10 cellular contexts compared by ENCODE assay signal in genomic region chr1:151828931-151829330, GRCh38. TPM values are rescaled to one million over a fixed set of nuclear protein-coding genes. Genes with fewer than 3 reads are reported as not detected.
A peak's percentile ranks its signal among the peaks of the same experiment; 100 is the strongest.
DNase-seq lines count a peak whose midpoint lies in the region; ATAC-seq, FAIRE-seq and TF ChIP-seq lines count a peak whose summit lies in the region.
"Had no signal": no experiment of that assay in that cellular context is flagged by ENCODE, and none has a peak within 500 bp of the region (broad histone marks: within the 10 kb centered on the region; RNA-seq: fewer than 3 reads in every experiment).

No MANE protein-coding gene starts in this region.

- WGBS in K562 (ENCODE audit: insufficient coverage, low coverage, missing lambda C conversion rate): 4% methylated on average over 5 of the region's 11 CpGs
- 2 to 8% (median 4%) methylated on average over 10 to 11 of the region's 11 CpGs for WGBS in spleen, 5 donors

- in situ Hi-C loops in K562 (cut with MboI): no loop called here

- no peaks in the 10 kb centered on the region for H3K79me2 ChIP-seq in K562 (ENCODE audit: control insufficient read depth, insufficient read depth, low read length)

- no peak overlapping the region for H3K9ac ChIP-seq in K562 (ENCODE audit: insufficient read depth in 1 of 2, low read depth in 2 of 2, low read length in 2 of 2)

- H3K4me3 ChIP-seq in MG63 (no peak overlapping the region), K562 (no peak overlapping the region), spleen (no peak overlapping the region)
- H3K4me3 ChIP-seq: Peyer's patch had no signal

- H3K27me3 ChIP-seq in MG63 (no peaks in the 10 kb centered on the region), K562 (ENCODE audit: control insufficient read depth in 2 of 2, insufficient read depth in 2 of 2, low read length in 2 of 2) (peaks cover 8 to 26% of the 10 kb centered on the region in 2 experiments; a peak in 4 of 5 replicates), spleen (replicated peaks in 1 of 7) (peaks cover 0 to 23% (median 0%) of the 10 kb centered on the region in 7 donors)
- H3K27me3 ChIP-seq: Peyer's patch had no signal

- peak; percentile 22; the same call in 1 of the 3 replicates for ATAC-seq in K562
- no peak for ATAC-seq in GM19455 (IDR thresholded peaks at IDR 0.05; ENCODE audit: unreplicated experiment)

- POLR2A ChIA-PET in K562 (lab: Yijun Ruan, JAX): interaction anchor here (0.8 kb wide), 1 partner anchor 14 kb away, joined by 3 read pairs; no protein-coding TSS in a partner anchor

- FAIRE-seq in K562 (lab: Jason Lieb, UNC): no peak

- TF ChIP-seq CTCF in K562 (IDR thresholded peaks at IDR 0.05 in 2 of 3, conservative IDR thresholded peaks at IDR 0.05 in 1 of 3; ENCODE audit: insufficient read depth in 2 of 3, low read depth in 1 of 3, low read length in 3 of 3) (no peak), spleen (IDR thresholded peaks at IDR 0.05 in 8 of 11, conservative IDR thresholded peaks at IDR 0.05 in 3 of 11) (no peak)

- H3K36me3 ChIP-seq in MG63: no peaks in the 10 kb centered on the region
- no peaks in the 10 kb centered on the region for H3K36me3 ChIP-seq in K562 (ENCODE audit: control insufficient read depth, insufficient read depth, low read length)
- no peaks in the 10 kb centered on the region for H3K36me3 ChIP-seq in spleen
- H3K36me3 ChIP-seq: Peyer's patch had no signal

- H2AFZ ChIP-seq in K562 (ENCODE audit: low read depth, low read length): no peak overlapping the region

- TF ChIP-seq RAD21 in K562 (CRISPR knock-in tag; conservative IDR thresholded peaks at IDR 0.05 in 1 of 2, IDR thresholded peaks at IDR 0.05 in 1 of 2): no peak

- peak; percentile 55 for DNase-seq in EH (ENCODE audit: low read depth)
- peak; percentile 65 for DNase-seq in MG63
- peak; percentile 57 to 72 (median 64) for DNase-seq in K562 (ENCODE audit: extremely low read depth in 1 of 4, low spot score in 3 of 4)
- peak; percentile 32 for DNase-seq in myocyte (ENCODE audit: low read depth)
- no peak for DNase-seq in spleen
- DNase-seq in NCI-H2171 (lab: John Stamatoyannopoulos, UW): no peak
- DNase-seq in GOT3 (lab: John Stamatoyannopoulos, UW): no peak
- DNase-seq: Peyer's patch; stimulated activated CD4-positive, alpha-beta T cell treated with anti-CD3 and anti-CD28 coated beads, Interleukin-4, amount 100 ng/mL, for 1 hour had no signal

- no peaks in the 10 kb centered on the region for H4K20me1 ChIP-seq in K562 (replicated peaks; ENCODE audit: control insufficient read depth, insufficient read depth, low read length)

- intact Hi-C loops in K562 (cut with micrococcal nuclease) (no loop called here), spleen (cut with DNase I; ENCODE audit: low total_unique reads) (no loop called here)

- BruUV-seq in K562 (replicated peaks; lab: Mats Ljungman, UMichigan): no TSS peak

- no peak for TF ChIP-seq POLR2A in K562 (conservative IDR thresholded peaks at IDR 0.05)
- no peak for TF ChIP-seq POLR2A in spleen (IDR thresholded peaks at IDR 0.05)

- H3K4me2 ChIP-seq in K562 (ENCODE audit: insufficient read depth, low read length): no peak overlapping the region

- H3K9me3 ChIP-seq in MG63 (no peaks in the 10 kb centered on the region), K562 (replicated peaks; ENCODE audit: control insufficient read depth, insufficient read depth, low read depth, low read length) (no peaks in the 10 kb centered on the region), spleen (no peaks in the 10 kb centered on the region)
- H3K9me3 ChIP-seq: Peyer's patch had no signal

- CTCF ChIA-PET in K562 (lab: Yijun Ruan, JAX; ENCODE audit: low intra/inter-chr PET ratio): interaction anchor here (0.5 kb wide), 1 partner anchor 83 kb away, joined by 6 read pairs; no protein-coding TSS in a partner anchor

- H3K4me1 ChIP-seq in K562 (replicated peaks in 1 of 2; ENCODE audit: control insufficient read depth in 2 of 2, insufficient read depth in 2 of 2, low read length in 2 of 2) (peaks cover 5 to 33% of the 10 kb centered on the region in 2 experiments), spleen (peaks cover 6 to 48% (median 28%) of the 10 kb centered on the region in 6 donors)

- TF ChIP-seq EP300 in K562 (IDR thresholded peaks at IDR 0.05; ENCODE audit: low read length): no peak

- H3K27ac ChIP-seq in K562 (ENCODE audit: extremely low read depth, low read depth, low read length) (no peak overlapping the region), spleen (peak overlapping the region in 3 of 8 donors; percentile 8 to 65 (median 36))

- H3K9me1 ChIP-seq in K562 (ENCODE audit: control insufficient read depth, insufficient read depth, low read length): peaks cover 3% of the 10 kb centered on the region

RNA-seq across cellular contexts. Expression of gene RORC, which starts 2.7 kb away (rescaled TPM):
- 0.63 TPM in 1 of 2 replicates, not detected in the other for total RNA-seq in MG63 (2014; rRNA removed; shearing (Covaris generic); ENCODE audit: low replicate concordance)
- total RNA-seq in K562 (2011; cell fraction: chromatin; rRNA removed; ENCODE audit: low replicate concordance): not detected in 2 replicates
- total RNA-seq in K562 (2011; cell fraction: nucleolus; rRNA removed): not detected in 2 replicates
- total RNA-seq in K562 (2011; cell fraction: nucleoplasm; rRNA removed): not detected in 2 replicates
- not detected in 2 replicates for total RNA-seq in K562 (2014; rRNA removed)
- total RNA-seq in K562 (2014; rRNA removed; fragmentation: Illumina TruSeq; extraction: Trizol): not detected in 2 replicates
- not detected in 2 replicates for total RNA-seq in K562 (2015; rRNA removed; fragmentation: Illumina TruSeq; extraction: Trizol)
- total RNA-seq in K562 (2021): not detected in 2 replicates
- not detected in 2 replicates for polyA plus RNA-seq in K562 (2011; rRNA removed)
- polyA plus RNA-seq in K562 (2011; cell fraction: cytosol; rRNA removed): not detected in 2 replicates
- not detected in 2 replicates for polyA plus RNA-seq in K562 (2011; cell fraction: nucleus; rRNA removed)
- polyA plus RNA-seq in K562 (2012): not detected in 2 replicates
- not detected in 2 replicates for polyA plus RNA-seq in K562 (2014; fragmentation: Illumina TruSeq; extraction: Trizol)
- not detected for polyA plus RNA-seq in K562 (2014; fragmentation: Nextera tagmentation; extraction: Ambion mirVana)
- polyA plus RNA-seq in K562 (2014; rRNA removed): not detected in 2 replicates
- not detected in 2 replicates for polyA minus RNA-seq in K562 (2011; rRNA and poly(A)+ RNA removed)
- polyA minus RNA-seq in K562 (2011; cell fraction: cytosol; rRNA and poly(A)+ RNA removed): not detected in 2 replicates
- not detected in 2 replicates for polyA minus RNA-seq in K562 (2011; cell fraction: nucleus; rRNA and poly(A)+ RNA removed)
- total RNA-seq in myocyte: 0.72 and 1.4 TPM in 2 replicates
- polyA plus RNA-seq in myocyte (2012): 0.10 TPM
- total RNA-seq in spleen: 1 to 10 TPM in 6 of 7 donors, under 1 TPM in 1; 0.85 to 4.1 (median 2.3) TPM
- polyA plus RNA-seq in spleen: under 1 TPM; 0.14 to 0.78 (median 0.51) TPM

RNA-seq across cellular contexts. Expression of gene C2CD4D, which starts 10.7 kb away (rescaled TPM):
- not detected in 2 replicates for total RNA-seq in MG63 (2014; rRNA removed; shearing (Covaris generic); ENCODE audit: low replicate concordance)
- not detected in 2 replicates for total RNA-seq in K562 (2011; cell fraction: chromatin; rRNA removed; ENCODE audit: low replicate concordance)
- not detected in 2 replicates for total RNA-seq in K562 (2011; cell fraction: nucleolus; rRNA removed)
- not detected in 2 replicates for total RNA-seq in K562 (2011; cell fraction: nucleoplasm; rRNA removed)
- total RNA-seq in K562 (2014; rRNA removed): not detected in 2 replicates
- not detected in 2 replicates for total RNA-seq in K562 (2014; rRNA removed; fragmentation: Illumina TruSeq; extraction: Trizol)
- total RNA-seq in K562 (2015; rRNA removed; fragmentation: Illumina TruSeq; extraction: Trizol): not detected in 2 replicates
- total RNA-seq in K562 (2021): not detected in 2 replicates
- not detected in 2 replicates for polyA plus RNA-seq in K562 (2011; rRNA removed)
- not detected in 2 replicates for polyA plus RNA-seq in K562 (2011; cell fraction: cytosol; rRNA removed)
- not detected in 2 replicates for polyA plus RNA-seq in K562 (2011; cell fraction: nucleus; rRNA removed)
- not detected in 2 replicates for polyA plus RNA-seq in K562 (2012)
- polyA plus RNA-seq in K562 (2014; fragmentation: Illumina TruSeq; extraction: Trizol): not detected in 2 replicates
- polyA plus RNA-seq in K562 (2014; fragmentation: Nextera tagmentation; extraction: Ambion mirVana): not detected
- not detected in 2 replicates for polyA plus RNA-seq in K562 (2014; rRNA removed)
- polyA minus RNA-seq in K562 (2011; rRNA and poly(A)+ RNA removed): not detected in 2 replicates
- not detected in 2 replicates for polyA minus RNA-seq in K562 (2011; cell fraction: cytosol; rRNA and poly(A)+ RNA removed)
- polyA minus RNA-seq in K562 (2011; cell fraction: nucleus; rRNA and poly(A)+ RNA removed): not detected in 2 replicates
- not detected in 2 replicates for total RNA-seq in myocyte
- polyA plus RNA-seq in myocyte (2012): 0.19 TPM
- under 1 TPM in 1 of 7 donors, not detected in 6; 0.51 TPM for total RNA-seq in spleen
- under 1 TPM in 2 of 3 donors, not detected in 1; 0.03 to 0.07 TPM for polyA plus RNA-seq in spleen

RNA-seq across cellular contexts. Expression of gene LINGO4, which starts 23.7 kb away (rescaled TPM):
- total RNA-seq in MG63 (2014; rRNA removed; shearing (Covaris generic); ENCODE audit: low replicate concordance): not detected in 2 replicates
- not detected in 2 replicates for total RNA-seq in K562 (2011; cell fraction: chromatin; rRNA removed; ENCODE audit: low replicate concordance)
- total RNA-seq in K562 (2011; cell fraction: nucleolus; rRNA removed): not detected in 2 replicates
- not detected in 2 replicates for total RNA-seq in K562 (2011; cell fraction: nucleoplasm; rRNA removed)
- not detected in 2 replicates for total RNA-seq in K562 (2014; rRNA removed)
- total RNA-seq in K562 (2014; rRNA removed; fragmentation: Illumina TruSeq; extraction: Trizol): not detected in 2 replicates
- total RNA-seq in K562 (2015; rRNA removed; fragmentation: Illumina TruSeq; extraction: Trizol): not detected in 2 replicates
- not detected in 2 replicates for total RNA-seq in K562 (2021)
- not detected in 2 replicates for polyA plus RNA-seq in K562 (2011; rRNA removed)
- not detected in 2 replicates for polyA plus RNA-seq in K562 (2011; cell fraction: cytosol; rRNA removed)
- polyA plus RNA-seq in K562 (2011; cell fraction: nucleus; rRNA removed): not detected in 2 replicates
- not detected in 2 replicates for polyA plus RNA-seq in K562 (2012)
- not detected in 2 replicates for polyA plus RNA-seq in K562 (2014; fragmentation: Illumina TruSeq; extraction: Trizol)
- polyA plus RNA-seq in K562 (2014; fragmentation: Nextera tagmentation; extraction: Ambion mirVana): not detected
- not detected in 2 replicates for polyA plus RNA-seq in K562 (2014; rRNA removed)
- polyA minus RNA-seq in K562 (2011; rRNA and poly(A)+ RNA removed): not detected in 2 replicates
- not detected in 2 replicates for polyA minus RNA-seq in K562 (2011; cell fraction: cytosol; rRNA and poly(A)+ RNA removed)
- polyA minus RNA-seq in K562 (2011; cell fraction: nucleus; rRNA and poly(A)+ RNA removed): not detected in 2 replicates
- not detected in 2 replicates for total RNA-seq in myocyte
- 0.03 TPM for polyA plus RNA-seq in myocyte (2012)
- under 1 TPM in 4 of 7 donors, not detected in 3; 0.13 to 0.36 (median 0.28) TPM for total RNA-seq in spleen
- polyA plus RNA-seq in spleen: under 1 TPM in 2 of 3 donors, not detected in 1; 0.04 to 0.06 TPM

RNA-seq across cellular contexts. Expression of gene THEM5, which starts 24.6 kb away (rescaled TPM):
- total RNA-seq in MG63 (2014; rRNA removed; shearing (Covaris generic); ENCODE audit: low replicate concordance): not detected in 2 replicates
- not detected in 2 replicates for total RNA-seq in K562 (2011; cell fraction: chromatin; rRNA removed; ENCODE audit: low replicate concordance)
- total RNA-seq in K562 (2011; cell fraction: nucleolus; rRNA removed): not detected in 2 replicates
- total RNA-seq in K562 (2011; cell fraction: nucleoplasm; rRNA removed): not detected in 2 replicates
- total RNA-seq in K562 (2014; rRNA removed) (not detected in 2 replicates), K562 (2014; rRNA removed; fragmentation: Illumina TruSeq; extraction: Trizol) (not detected in 2 replicates), K562 (2015; rRNA removed; fragmentation: Illumina TruSeq; extraction: Trizol) (not detected in 2 replicates), K562 (2021) (not detected in 2 replicates), myocyte (not detected in 2 replicates), spleen (under 1 TPM in 1 of 7 donors, not detected in 6; 0.47 TPM)
- polyA plus RNA-seq in K562 (2011; rRNA removed) (not detected in 2 replicates), K562 (2014; fragmentation: Illumina TruSeq; extraction: Trizol) (not detected in 2 replicates), K562 (2014; fragmentation: Nextera tagmentation; extraction: Ambion mirVana) (not detected), K562 (2014; rRNA removed) (not detected in 2 replicates), spleen (not detected)
- not detected in 2 replicates for polyA plus RNA-seq in K562 (2011; cell fraction: cytosol; rRNA removed)
- not detected in 2 replicates for polyA plus RNA-seq in K562 (2011; cell fraction: nucleus; rRNA removed)
- polyA plus RNA-seq in K562 (2012): not detected in 2 replicates
- not detected in 2 replicates for polyA minus RNA-seq in K562 (2011; rRNA and poly(A)+ RNA removed)
- not detected in 2 replicates for polyA minus RNA-seq in K562 (2011; cell fraction: cytosol; rRNA and poly(A)+ RNA removed)
- polyA minus RNA-seq in K562 (2011; cell fraction: nucleus; rRNA and poly(A)+ RNA removed): not detected in 2 replicates
- polyA plus RNA-seq in myocyte (2012): 0.25 TPM
- total RNA-seq: Peyer's patch had no signal

RNA-seq across cellular contexts. Expression of gene TDRKH, which starts 38.6 kb away (rescaled TPM):
- total RNA-seq in MG63 (2014; rRNA removed; shearing (Covaris generic); ENCODE audit: low replicate concordance): 14.1 and 23.5 TPM in 2 replicates
- 21.0 and 31.5 TPM in 2 replicates for total RNA-seq in K562 (2011; cell fraction: chromatin; rRNA removed; ENCODE audit: low replicate concordance)
- total RNA-seq in K562 (2011; cell fraction: nucleolus; rRNA removed): 9.5 and 11.7 TPM in 2 replicates
- 16.6 and 17.5 TPM in 2 replicates for total RNA-seq in K562 (2011; cell fraction: nucleoplasm; rRNA removed)
- 7.1 and 7.2 TPM in 2 replicates for total RNA-seq in K562 (2014; rRNA removed)
- total RNA-seq in K562 (2014; rRNA removed; fragmentation: Illumina TruSeq; extraction: Trizol): 8.4 and 9.6 TPM in 2 replicates
- total RNA-seq in K562 (2015; rRNA removed; fragmentation: Illumina TruSeq; extraction: Trizol): 3.4 and 4.3 TPM in 2 replicates
- 11.4 and 11.5 TPM in 2 replicates for total RNA-seq in K562 (2021)
- polyA plus RNA-seq in K562 (2011; rRNA removed): 17.0 and 21.3 TPM in 2 replicates
- 8.6 and 14.0 TPM in 2 replicates for polyA plus RNA-seq in K562 (2011; cell fraction: cytosol; rRNA removed)
- polyA plus RNA-seq in K562 (2011; cell fraction: nucleus; rRNA removed): 14.9 and 15.1 TPM in 2 replicates
- 9.0 and 10.0 TPM in 2 replicates for polyA plus RNA-seq in K562 (2012)
- polyA plus RNA-seq in K562 (2014; fragmentation: Illumina TruSeq; extraction: Trizol): 10.8 and 11.4 TPM in 2 replicates
- 1 to 10 TPM; 5.3 to 6.9 TPM for polyA plus RNA-seq in K562 (2014; fragmentation: Nextera tagmentation; extraction: Ambion mirVana)
- polyA plus RNA-seq in K562 (2014; rRNA removed): 8.9 and 10.3 TPM in 2 replicates
- polyA minus RNA-seq in K562 (2011; rRNA and poly(A)+ RNA removed): 14.0 and 16.3 TPM in 2 replicates
- polyA minus RNA-seq in K562 (2011; cell fraction: cytosol; rRNA and poly(A)+ RNA removed): 5.1 and 5.3 TPM in 2 replicates
- 4.6 and 6.3 TPM in 2 replicates for polyA minus RNA-seq in K562 (2011; cell fraction: nucleus; rRNA and poly(A)+ RNA removed)
- 5.1 and 10.1 TPM in 2 replicates for total RNA-seq in myocyte
- polyA plus RNA-seq in myocyte (2012): 4.3 TPM
- 10 to 100 TPM; 10.9 to 21.6 (median 13.0) TPM for total RNA-seq in spleen
- 1 to 10 TPM; 3.1 to 4.7 (median 3.2) TPM for polyA plus RNA-seq in spleen

Comparison
In these comparisons a context has a peak if more than half of its experiments do, and no peak if none do; other contexts are left out.
1. DNase-seq: peak in EH (single experiment), MG63 (single experiment), K562 (4 of 4) and myocyte (single experiment); none in spleen (single experiment), NCI-H2171 (single experiment) and GOT3 (single experiment).